Comparison of ENCODE assay signal across 26 cellular contexts in the genomic region with DNA sequence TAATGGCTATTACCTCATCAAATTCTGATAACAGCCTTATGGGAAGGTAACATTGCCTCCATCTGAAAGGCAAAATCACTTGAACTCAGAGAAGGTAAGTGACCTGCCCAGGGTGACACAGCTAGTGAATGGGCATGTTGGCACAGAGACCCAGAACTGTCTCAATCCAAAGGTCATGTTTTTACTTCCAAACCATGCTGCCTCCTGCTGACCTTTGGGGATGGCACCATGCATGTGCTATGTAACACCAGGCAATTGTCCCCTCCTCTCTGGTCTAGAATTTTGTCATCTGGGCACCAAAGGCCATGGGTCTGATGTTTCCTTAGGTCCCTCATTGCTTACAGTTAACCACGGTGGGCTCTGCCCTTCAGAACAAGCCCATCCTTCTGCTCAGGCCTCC.
"Had no signal": no experiment of that assay in that cellular context is flagged by ENCODE, and none has a peak within 500 bp of the region (broad histone marks: within the 10 kb centered on the region; RNA-seq: fewer than 3 reads in every experiment).

No MANE protein-coding gene starts in this region.

- H3K4me3 ChIP-seq: breast epithelium, coronary artery, dorsolateral prefrontal cortex, gastrocnemius medialis had no signal

- H3K9me3 ChIP-seq: ascending aorta, breast epithelium, esophagus muscularis mucosa, gastrocnemius medialis had no signal

- DNase-seq: activated CD4-positive, alpha-beta memory T cell treated with anti-CD3 and anti-CD28 coated beads, Interleukin-2, amount 10 ng/mL, durations not matched to agents 7 days and 5 days; activated CD4-positive, alpha-beta T cell treated with anti-CD3 and anti-CD28 coated beads for 1 hour; activated CD4-positive, alpha-beta T cell treated with anti-CD3 and anti-CD28 coated beads for 4 hours; activated CD4-positive, alpha-beta T cell treated with anti-CD3 and anti-CD28 coated beads, Interleukin-2, amount 10 ng/mL, durations not matched to agents 7 days and 5 days; activated CD4-positive, alpha-beta T cell treated with anti-CD3 and anti-CD28 coated beads, Interleukin-2, amount 50 U/mL, for 4 hours; activated CD4-positive, CD25-positive, alpha-beta regulatory T cell; activated CD8-positive, alpha-beta memory T cell treated with anti-CD3 and anti-CD28 coated beads, Interleukin-2, amount 50 U/mL, for 48 hours; activated gamma-delta T cell; activated naive CD4-positive, alpha-beta T cell; activated naive CD4-positive, alpha-beta T cell treated with anti-CD3 and anti-CD28 coated beads, Interleukin-2, amount 10 ng/mL, durations not matched to agents 7 days and 5 days; activated naive CD8-positive, alpha-beta T cell treated with anti-CD3 and anti-CD28 coated beads, Interleukin-2, amount 10 ng/mL, durations not matched to agents 7 days and 5 days; activated T-cell treated with anti-CD3 and anti-CD28 coated beads for 4 hours; activated T-cell treated with anti-CD3 and anti-CD28 coated beads, Interleukin-2, amount 50 U/mL, for 24 hours; activated T-cell treated with anti-CD3 and anti-CD28 coated beads, Interleukin-2, amount 50 U/mL, for 72 hours; dorsolateral prefrontal cortex; effector memory CD4-positive, alpha-beta T cell; erythroblast; foreskin keratinocyte; gastrocnemius medialis; glutamatergic neuron; T-helper 2 cell had no signal

- H3K27me3 ChIP-seq: ascending aorta, esophagus muscularis mucosa, foreskin keratinocyte, gastrocnemius medialis had no signal

- H3K36me3 ChIP-seq: ascending aorta, breast epithelium, esophagus muscularis mucosa, gastrocnemius medialis had no signal

- H3K4me1 ChIP-seq: ascending aorta, breast epithelium, foreskin keratinocyte had no signal

- ATAC-seq: activated naive CD4-positive, alpha-beta T cell treated with anti-CD3 and anti-CD28 coated beads, Interleukin-2, amount 50 U/mL, for 72 hours; activated T-cell treated with anti-CD3 and anti-CD28 coated beads, Interleukin-2, amount 50 U/mL, for 72 hours; foreskin keratinocyte; gastrocnemius medialis had no signal

- H3K27ac ChIP-seq: breast epithelium, coronary artery, dorsolateral prefrontal cortex, foreskin keratinocyte, gastrocnemius medialis had no signal
